9 cellular contexts compared by ENCODE assay signal in the genomic region with DNA sequence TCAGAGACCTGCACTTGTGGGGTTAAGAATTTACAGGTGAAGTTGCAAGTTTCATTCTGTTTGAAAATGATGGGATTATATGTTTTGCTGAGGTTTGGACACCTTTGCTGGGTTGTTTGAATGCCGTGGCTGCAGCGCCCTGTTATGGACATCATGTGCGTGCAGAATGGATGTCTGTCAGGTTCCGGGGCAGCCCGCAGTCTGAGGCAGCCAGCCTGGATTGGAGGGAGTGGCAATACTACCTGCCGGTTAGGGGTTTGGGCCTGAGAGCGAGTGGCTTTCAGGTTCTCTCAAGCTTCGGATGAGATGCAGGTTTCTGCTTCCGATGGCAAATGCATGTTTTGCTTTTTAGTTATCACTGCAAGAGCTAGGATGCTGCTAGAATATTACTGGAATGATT. TPM values are rescaled to one million over a fixed set of nuclear protein-coding genes. Genes with fewer than 3 reads are reported as not detected.
DNase-seq lines count a peak whose midpoint lies in the region; ATAC-seq and TF ChIP-seq lines count a peak whose summit lies in the region.
"Had no signal": no experiment of that assay in that cellular context is flagged by ENCODE, and none has a peak within 500 bp of the region (broad histone marks: within the 10 kb centered on the region; RNA-seq: fewer than 3 reads in every experiment).

No MANE protein-coding gene starts in this region.

- no peak overlapping the region for H3K4me2 ChIP-seq in GM23338

- no peaks in the 10 kb centered on the region for H3K9me3 ChIP-seq in duodenal mucosa (ENCODE audit: control insufficient read depth in 1 of 2, low read length in 2 of 2)

- no peak overlapping the region for H3K4me3 Mint-ChIP-seq in GM23338
- peak overlapping the region; percentile 81 for H3K4me3 Mint-ChIP-seq in activated CD4-positive, alpha-beta T cell treated with anti-CD3 and anti-CD28 coated beads for 36 hours

- H3K27ac Mint-ChIP-seq in GM23338 = no peak overlapping the region
- H3K27ac Mint-ChIP-seq in activated CD4-positive, alpha-beta T cell treated with anti-CD3 and anti-CD28 coated beads for 36 hours = peak overlapping the region; percentile 91

- H3K79me2 ChIP-seq in GM23338 (replicated peaks; ENCODE audit: insufficient read depth) = no peaks in the 10 kb centered on the region

- H2AFZ ChIP-seq in GM23338 = no peak overlapping the region

- H3K27me3 ChIP-seq in GM23338 (ENCODE audit: insufficient read depth) (no peaks in the 10 kb centered on the region), duodenal mucosa (ENCODE audit: control insufficient read depth in 1 of 2, insufficient read depth in 2 of 2, low read length in 2 of 2) (no peaks in the 10 kb centered on the region)

- H3K4me3 ChIP-seq in GM23338 = no peak overlapping the region
- peak overlapping the region; percentile 43 to 59 for H3K4me3 ChIP-seq in duodenal mucosa (ENCODE audit: low read depth in 1 of 2, low read length in 2 of 2)

- H4K20me1 ChIP-seq in GM23338 (replicated peaks; ENCODE audit: insufficient read depth) = no peaks in the 10 kb centered on the region

- 0 out of 2 replicates have a peak, but pooled peaks cover 5% of the 10 kb centered on the region for H3K9me2 ChIP-seq in GM23338 (ENCODE audit: insufficient read depth)

- ATAC-seq in GM23338 (no peak), GM18858 (IDR thresholded peaks at IDR 0.05; ENCODE audit: unreplicated experiment) (no peak)
- ATAC-seq in activated CD4-positive, alpha-beta T cell treated with anti-CD3 and anti-CD28 coated beads for 36 hours = peak; percentile 13

- DNase-seq in GM23338 (ENCODE audit: low spot score) = peak; percentile 24
- DNase-seq in activated CD4-positive, alpha-beta T cell treated with anti-CD3 and anti-CD28 coated beads for 36 hours = peak; percentile 80
- DNase-seq in stimulated activated CD4-positive, alpha-beta T cell treated with anti-CD3 and anti-CD28 coated beads, Interleukin-4, amount 100 ng/mL, for 24 hours = peak; percentile 58
- no peak for DNase-seq in OCI-M2 (lab: John Stamatoyannopoulos, UW; ENCODE audit: unreplicated experiment)
- no peak for DNase-seq in middle frontal gyrus (ENCODE audit: extremely low spot score, low spot score)
- no peak for DNase-seq in HuH-7 (ENCODE audit: low spot score)
- DNase-seq: NCI-H2081 had no signal

- H3K36me3 ChIP-seq in GM23338 (ENCODE audit: insufficient read depth) (no peaks in the 10 kb centered on the region), duodenal mucosa (ENCODE audit: control insufficient read depth in 1 of 2, insufficient read depth in 2 of 2, low read length in 2 of 2) (peaks cover 0 to 2% of the 10 kb centered on the region in 2 donors)

- intact Hi-C loops in activated CD4-positive, alpha-beta T cell treated with anti-CD3 and anti-CD28 coated beads for 36 hours (cut with DNase I, micrococcal nuclease) = loop anchor here (2.0 to 5.0 kb wide), 7 partner anchors 77 to 1006 kb away; a partner anchor contains a TSS

- no peak for TF ChIP-seq CTCF in GM23338 (conservative IDR thresholded peaks at IDR 0.05; ENCODE audit: low read depth in 2 of 2)

- no peaks in the 10 kb centered on the region for H3F3A ChIP-seq in GM23338 (replicated peaks; ENCODE audit: low read depth)

- CTCF ChIA-PET in activated CD4-positive, alpha-beta T cell treated with anti-CD3 and anti-CD28 coated beads for 36 hours (lab: Charles Lee) = interaction anchor here (0.6 to 6.6 kb wide), 7 partner anchors 12 to 318 kb away, joined by 3 to 52 read pairs (median 9); a partner anchor contains a TSS

- peaks cover 19% of the 10 kb centered on the region for H3K4me1 ChIP-seq in GM23338 (ENCODE audit: insufficient read depth)
- peaks cover 20 to 33% of the 10 kb centered on the region in 2 donors for H3K4me1 ChIP-seq in duodenal mucosa (ENCODE audit: control insufficient read depth in 1 of 2, insufficient read depth in 2 of 2, low read length in 2 of 2)

- H3K9ac ChIP-seq in duodenal mucosa (ENCODE audit: low read depth in 1 of 2, low read length in 2 of 2) = peak overlapping the region; percentile 20 to 34

- peaks cover 22% of the 10 kb centered on the region for H3K4me1 Mint-ChIP-seq in GM23338
- H3K4me1 Mint-ChIP-seq in activated CD4-positive, alpha-beta T cell treated with anti-CD3 and anti-CD28 coated beads for 36 hours = peaks cover 80% of the 10 kb centered on the region

- POLR2A ChIA-PET in activated CD4-positive, alpha-beta T cell treated with anti-CD3 and anti-CD28 coated beads for 36 hours (lab: Charles Lee) = interaction anchor here (0.7 to 0.9 kb wide), 2 partner anchors 9 to 398 kb away, joined by 3 to 4 read pairs; no protein-coding TSS in a partner anchor

- peaks cover 8% of the 10 kb centered on the region for H3K27me3 Mint-ChIP-seq in GM23338 (ENCODE audit: insufficient read depth, low read depth, poor library complexity)
- H3K27me3 Mint-ChIP-seq in activated CD4-positive, alpha-beta T cell treated with anti-CD3 and anti-CD28 coated beads for 36 hours = no peaks in the 10 kb centered on the region

- H3K36me3 Mint-ChIP-seq in GM23338 (ENCODE audit: low read depth) = 0 out of 3 replicates have a peak, but pooled peaks cover 2% of the 10 kb centered on the region
- peaks cover 25% of the 10 kb centered on the region for H3K36me3 Mint-ChIP-seq in activated CD4-positive, alpha-beta T cell treated with anti-CD3 and anti-CD28 coated beads for 36 hours (ENCODE audit: low read depth)

- H3K9me3 Mint-ChIP-seq in GM23338 = no peaks in the 10 kb centered on the region
- H3K9me3 Mint-ChIP-seq in activated CD4-positive, alpha-beta T cell treated with anti-CD3 and anti-CD28 coated beads for 36 hours (ENCODE audit: low read depth) = no peaks in the 10 kb centered on the region

- H3K27ac ChIP-seq in GM23338 (ENCODE audit: low read depth) (no peak overlapping the region), duodenal mucosa (ENCODE audit: low read depth, low read length) (no peak overlapping the region)

TF ChIP-seq in GM23338, 12 proteins besides CTCF, POLR2A, EP300 and RAD21 (continues in another document):
- TF ChIP-seq STAT1 (IDR thresholded peaks at IDR 0.05; ENCODE audit: unreplicated experiment) (no peak), EZH2phosphoT487 (IDR thresholded peaks at IDR 0.05; ENCODE audit: unreplicated experiment) (no peak), JUNB (IDR thresholded peaks at IDR 0.05; ENCODE audit: unreplicated experiment) (no peak), POLR2AphosphoS5 (IDR thresholded peaks at IDR 0.05; ENCODE audit: low read depth) (no peak), CREB1 (CRISPR knock-in tag; IDR thresholded peaks at IDR 0.05; ENCODE audit: low read depth) (no peak), EZH2 (IDR thresholded peaks at IDR 0.05; ENCODE audit: low read depth, unreplicated experiment) (no peak)
- TF ChIP-seq, protein P1, sequence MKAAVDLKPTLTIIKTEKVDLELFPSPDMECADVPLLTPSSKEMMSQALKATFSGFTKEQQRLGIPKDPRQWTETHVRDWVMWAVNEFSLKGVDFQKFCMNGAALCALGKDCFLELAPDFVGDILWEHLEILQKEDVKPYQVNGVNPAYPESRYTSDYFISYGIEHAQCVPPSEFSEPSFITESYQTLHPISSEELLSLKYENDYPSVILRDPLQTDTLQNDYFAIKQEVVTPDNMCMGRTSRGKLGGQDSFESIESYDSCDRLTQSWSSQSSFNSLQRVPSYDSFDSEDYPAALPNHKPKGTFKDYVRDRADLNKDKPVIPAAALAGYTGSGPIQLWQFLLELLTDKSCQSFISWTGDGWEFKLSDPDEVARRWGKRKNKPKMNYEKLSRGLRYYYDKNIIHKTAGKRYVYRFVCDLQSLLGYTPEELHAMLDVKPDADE (IDR thresholded peaks at IDR 0.05) = no peak
- TF ChIP-seq, protein P2, sequence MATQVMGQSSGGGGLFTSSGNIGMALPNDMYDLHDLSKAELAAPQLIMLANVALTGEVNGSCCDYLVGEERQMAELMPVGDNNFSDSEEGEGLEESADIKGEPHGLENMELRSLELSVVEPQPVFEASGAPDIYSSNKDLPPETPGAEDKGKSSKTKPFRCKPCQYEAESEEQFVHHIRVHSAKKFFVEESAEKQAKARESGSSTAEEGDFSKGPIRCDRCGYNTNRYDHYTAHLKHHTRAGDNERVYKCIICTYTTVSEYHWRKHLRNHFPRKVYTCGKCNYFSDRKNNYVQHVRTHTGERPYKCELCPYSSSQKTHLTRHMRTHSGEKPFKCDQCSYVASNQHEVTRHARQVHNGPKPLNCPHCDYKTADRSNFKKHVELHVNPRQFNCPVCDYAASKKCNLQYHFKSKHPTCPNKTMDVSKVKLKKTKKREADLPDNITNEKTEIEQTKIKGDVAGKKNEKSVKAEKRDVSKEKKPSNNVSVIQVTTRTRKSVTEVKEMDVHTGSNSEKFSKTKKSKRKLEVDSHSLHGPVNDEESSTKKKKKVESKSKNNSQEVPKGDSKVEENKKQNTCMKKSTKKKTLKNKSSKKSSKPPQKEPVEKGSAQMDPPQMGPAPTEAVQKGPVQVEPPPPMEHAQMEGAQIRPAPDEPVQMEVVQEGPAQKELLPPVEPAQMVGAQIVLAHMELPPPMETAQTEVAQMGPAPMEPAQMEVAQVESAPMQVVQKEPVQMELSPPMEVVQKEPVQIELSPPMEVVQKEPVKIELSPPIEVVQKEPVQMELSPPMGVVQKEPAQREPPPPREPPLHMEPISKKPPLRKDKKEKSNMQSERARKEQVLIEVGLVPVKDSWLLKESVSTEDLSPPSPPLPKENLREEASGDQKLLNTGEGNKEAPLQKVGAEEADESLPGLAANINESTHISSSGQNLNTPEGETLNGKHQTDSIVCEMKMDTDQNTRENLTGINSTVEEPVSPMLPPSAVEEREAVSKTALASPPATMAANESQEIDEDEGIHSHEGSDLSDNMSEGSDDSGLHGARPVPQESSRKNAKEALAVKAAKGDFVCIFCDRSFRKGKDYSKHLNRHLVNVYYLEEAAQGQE (IDR thresholded peaks at IDR 0.05; ENCODE audit: unreplicated experiment) = no peak

RNA-seq across cellular contexts. Expression of a gene that starts 1.1 kb away (rescaled TPM):
- 3.6 and 6.8 TPM in 2 replicates for total RNA-seq in GM23338 (2014; rRNA removed; shearing (Covaris generic))
- polyA plus RNA-seq in GM23338 (2016; fragmentation: Nextera tagmentation; extraction: Ambion mirVana) = 2.3 TPM in 2 replicates
- 10 to 100 TPM; 45.1 to 49.1 TPM for total RNA-seq in activated CD4-positive, alpha-beta T cell treated with anti-CD3 and anti-CD28 coated beads for 36 hours

Comparison
In these comparisons a context has a peak if more than half of its experiments do, and no peak if none do; other contexts are left out.
1. DNase-seq: peak in GM23338 (single experiment), activated CD4-positive, alpha-beta T cell treated with anti-CD3 and anti-CD28 coated beads for 36 hours (single experiment) and stimulated activated CD4-positive, alpha-beta T cell treated with anti-CD3 and anti-CD28 coated beads, Interleukin-4, amount 100 ng/mL, for 24 hours (single experiment); none in OCI-M2 (single experiment), middle frontal gyrus (single experiment) and HuH-7 (single experiment).